1 cellular context compared by ENCODE assay signal in the genomic region with DNA sequence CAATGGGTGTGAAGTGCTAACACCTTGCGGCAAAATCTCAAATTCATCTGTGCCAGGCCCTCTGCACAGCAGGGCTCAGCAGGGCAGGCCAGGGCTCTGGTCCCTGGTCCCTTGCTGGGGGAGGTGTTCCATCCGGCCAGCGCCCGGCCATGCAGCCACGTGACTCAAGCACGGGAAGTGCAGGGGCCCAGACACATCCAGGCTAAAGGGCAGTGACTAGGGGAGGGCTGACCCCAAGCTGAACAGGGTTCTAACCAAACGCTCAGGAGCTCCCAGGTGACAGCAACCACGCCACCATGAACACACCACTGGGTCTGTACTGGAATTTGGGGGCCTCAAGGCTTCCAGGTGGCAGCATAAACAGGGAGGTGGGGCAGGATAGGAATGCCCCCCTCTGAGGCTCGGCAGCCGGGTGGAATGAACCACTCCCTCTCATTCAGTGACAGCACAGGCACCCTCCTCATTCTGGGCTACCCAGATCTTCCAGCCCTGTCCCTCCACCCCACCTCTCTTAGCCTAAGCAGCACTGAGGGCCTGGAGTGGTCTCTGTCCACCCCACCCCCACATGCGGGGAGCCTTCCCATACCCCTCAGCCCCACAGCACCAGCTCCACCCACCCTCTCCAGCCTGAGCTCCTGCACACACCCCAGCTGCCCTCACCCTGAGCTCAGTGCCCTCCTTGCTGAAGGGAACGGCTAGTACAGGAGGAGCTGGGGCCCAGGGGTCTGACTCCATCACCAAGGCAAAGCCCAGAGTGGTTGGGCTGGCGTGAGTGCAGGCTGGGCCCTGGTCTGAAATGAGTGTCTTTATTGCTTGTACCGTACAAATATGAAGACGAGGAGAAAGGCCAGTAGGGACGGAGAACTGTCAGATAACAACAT.
TF ChIP-seq lines count a peak whose summit lies in the region.

No MANE protein-coding gene starts in this region.

TF ChIP-seq in K562, 482 proteins besides CTCF, POLR2A, EP300 and RAD21 (continued from another document and continues in another):
- TF ChIP-seq, protein P1, sequence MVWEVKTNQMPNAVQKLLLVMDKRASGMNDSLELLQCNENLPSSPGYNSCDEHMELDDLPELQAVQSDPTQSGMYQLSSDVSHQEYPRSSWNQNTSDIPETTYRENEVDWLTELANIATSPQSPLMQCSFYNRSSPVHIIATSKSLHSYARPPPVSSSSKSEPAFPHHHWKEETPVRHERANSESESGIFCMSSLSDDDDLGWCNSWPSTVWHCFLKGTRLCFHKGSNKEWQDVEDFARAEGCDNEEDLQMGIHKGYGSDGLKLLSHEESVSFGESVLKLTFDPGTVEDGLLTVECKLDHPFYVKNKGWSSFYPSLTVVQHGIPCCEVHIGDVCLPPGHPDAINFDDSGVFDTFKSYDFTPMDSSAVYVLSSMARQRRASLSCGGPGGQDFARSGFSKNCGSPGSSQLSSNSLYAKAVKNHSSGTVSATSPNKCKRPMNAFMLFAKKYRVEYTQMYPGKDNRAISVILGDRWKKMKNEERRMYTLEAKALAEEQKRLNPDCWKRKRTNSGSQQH (CRISPR knock-in tag; IDR thresholded peaks at IDR 0.05), result 0 out of 2 replicates have a peak, but pooled peaks have one; percentile 11
- TF ChIP-seq NRF1 (conservative IDR thresholded peaks at IDR 0.05 in 1 of 2, IDR thresholded peaks at IDR 0.05 in 1 of 2) (0 out of 4 replicates have a peak, but pooled peaks of 1 of the 2 experiments have one; percentile 9), ZKSCAN8 (CRISPR knock-in tag; IDR thresholded peaks at IDR 0.05) (no peak), KDM4B (IDR thresholded peaks at IDR 0.05; ENCODE audit: borderline replicate concordance in 2 of 2, low read depth in 1 of 2) (peak in 1 of 2 experiments; percentile 76; a peak in 1 of 4 replicates), ZNF583 (CRISPR knock-in tag; IDR thresholded peaks at IDR 0.05) (no peak; the same call in 1 of the 2 replicates), SMAD4 (CRISPR knock-in tag; conservative IDR thresholded peaks at IDR 0.05) (peak; percentile 68; the same call in 1 of the 2 replicates), RBFOX2 (IDR thresholded peaks at IDR 0.05; ENCODE audit: low read depth, low read length) (peak; percentile 58), ESRRB (CRISPR knock-in tag; IDR thresholded peaks at IDR 0.05; ENCODE audit: borderline replicate concordance) (no peak), ATF7 (IDR thresholded peaks at IDR 0.05) (peak; percentile 50; the same call in 1 of the 2 replicates), LEF1 (IDR thresholded peaks at IDR 0.05) (peak; percentile 86), BCL6 (CRISPR knock-in tag; IDR thresholded peaks at IDR 0.05) (0 out of 2 replicates have a peak, but pooled peaks have one; percentile 16), RHOXF2B (CRISPR knock-in tag; conservative IDR thresholded peaks at IDR 0.05) (0 out of 2 replicates have a peak, but pooled peaks have one; percentile 8), NCOA1 (IDR thresholded peaks at IDR 0.05; ENCODE audit: low read depth) (0 out of 2 replicates have a peak, but pooled peaks have one; percentile 26), SUPT5H (IDR thresholded peaks at IDR 0.05) (peak; percentile 46; the same call in 1 of the 2 replicates), MED1 (CRISPR knock-in tag; IDR thresholded peaks at IDR 0.05; ENCODE audit: borderline replicate concordance) (no peak), RNF2 (IDR thresholded peaks at IDR 0.05) (peak; percentile 89; the same call in 1 of the 2 replicates), JUND (IDR thresholded peaks at IDR 0.05; ENCODE audit: borderline replicate concordance, low read depth, low read length) (peak; percentile 60; the same call in 1 of the 2 replicates), JUND (tag; IDR thresholded peaks at IDR 0.05; ENCODE audit: borderline replicate concordance, low read depth, low read length) (no peak), NR2C1 (IDR thresholded peaks at IDR 0.05) (peak; percentile 87), NR2C1 (tag; IDR thresholded peaks at IDR 0.05) (peak; percentile 89), RCOR1 (IDR thresholded peaks at IDR 0.05; ENCODE audit: borderline replicate concordance in 1 of 2, low read depth in 2 of 2, low read length in 2 of 2) (peak in 1 of 2 experiments; percentile 66; a peak in 1 of 4 replicates), POLR2B (IDR thresholded peaks at IDR 0.05; ENCODE audit: low read depth, partially characterized antibody) (peak; percentile 36), TOE1 (IDR thresholded peaks at IDR 0.05; ENCODE audit: borderline replicate concordance) (peak; percentile 91), TOE1 (CRISPR knock-in tag; IDR thresholded peaks at IDR 0.05; ENCODE audit: borderline replicate concordance, low read depth) (no peak), POLR2G (IDR thresholded peaks at IDR 0.05; ENCODE audit: low read depth, low read length) (peak; percentile 74), MAZ (CRISPR knock-in tag; conservative IDR thresholded peaks at IDR 0.05 in 1 of 2, IDR thresholded peaks at IDR 0.05 in 1 of 2) (peak in 1 of 2 experiments; percentile 38; a peak in 1 of 4 replicates), OTX1 (CRISPR knock-in tag; IDR thresholded peaks at IDR 0.05) (no peak), ZBED1 (IDR thresholded peaks at IDR 0.05) (0 out of 2 replicates have a peak, but pooled peaks have one; percentile 30), CCNT2 (IDR thresholded peaks at IDR 0.05; ENCODE audit: borderline replicate concordance, extremely low read depth, insufficient read length, low read depth, low read length) (peak; percentile 41), CREM (IDR thresholded peaks at IDR 0.05; ENCODE audit: low read depth) (peak; percentile 50; the same call in 1 of the 2 replicates), SPI1 (IDR thresholded peaks at IDR 0.05; ENCODE audit: borderline replicate concordance, low read depth, low read length) (peak; percentile 57; the same call in 1 of the 2 replicates), NFRKB (IDR thresholded peaks at IDR 0.05; ENCODE audit: low read depth) (peak; percentile 26; the same call in 1 of the 2 replicates), NR4A1 (CRISPR knock-in tag; IDR thresholded peaks at IDR 0.05) (no peak), NR4A1 (tag; IDR thresholded peaks at IDR 0.05) (no peak), GABPB1 (CRISPR knock-in tag; IDR thresholded peaks at IDR 0.05) (peak; percentile 70; the same call in 1 of the 2 replicates), CREB1 (IDR thresholded peaks at IDR 0.05) (no peak), CREB1 (CRISPR knock-in tag; IDR thresholded peaks at IDR 0.05) (no peak)
- TF ChIP-seq, protein P2, sequence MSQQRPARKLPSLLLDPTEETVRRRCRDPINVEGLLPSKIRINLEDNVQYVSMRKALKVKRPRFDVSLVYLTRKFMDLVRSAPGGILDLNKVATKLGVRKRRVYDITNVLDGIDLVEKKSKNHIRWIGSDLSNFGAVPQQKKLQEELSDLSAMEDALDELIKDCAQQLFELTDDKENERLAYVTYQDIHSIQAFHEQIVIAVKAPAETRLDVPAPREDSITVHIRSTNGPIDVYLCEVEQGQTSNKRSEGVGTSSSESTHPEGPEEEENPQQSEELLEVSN (IDR thresholded peaks at IDR 0.05; ENCODE audit: borderline replicate concordance in 1 of 2, extremely low read depth in 1 of 2, insufficient read depth in 1 of 2, insufficient read length in 1 of 2, low read depth in 1 of 2, low read length in 1 of 2, poor library complexity in 1 of 2, severe bottlenecking in 1 of 2), result peak in 1 of 2 experiments; percentile 52
- TF ChIP-seq, protein P3, sequence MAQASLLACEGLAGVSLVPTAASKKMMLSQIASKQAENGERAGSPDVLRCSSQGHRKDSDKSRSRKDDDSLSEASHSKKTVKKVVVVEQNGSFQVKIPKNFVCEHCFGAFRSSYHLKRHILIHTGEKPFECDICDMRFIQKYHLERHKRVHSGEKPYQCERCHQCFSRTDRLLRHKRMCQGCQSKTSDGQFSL (CRISPR knock-in tag; IDR thresholded peaks at IDR 0.05), result 0 out of 2 replicates have a peak, but pooled peaks have one; percentile 23
- TF ChIP-seq, protein P3 (tag; IDR thresholded peaks at IDR 0.05), result no peak
- TF ChIP-seq, protein P4, sequence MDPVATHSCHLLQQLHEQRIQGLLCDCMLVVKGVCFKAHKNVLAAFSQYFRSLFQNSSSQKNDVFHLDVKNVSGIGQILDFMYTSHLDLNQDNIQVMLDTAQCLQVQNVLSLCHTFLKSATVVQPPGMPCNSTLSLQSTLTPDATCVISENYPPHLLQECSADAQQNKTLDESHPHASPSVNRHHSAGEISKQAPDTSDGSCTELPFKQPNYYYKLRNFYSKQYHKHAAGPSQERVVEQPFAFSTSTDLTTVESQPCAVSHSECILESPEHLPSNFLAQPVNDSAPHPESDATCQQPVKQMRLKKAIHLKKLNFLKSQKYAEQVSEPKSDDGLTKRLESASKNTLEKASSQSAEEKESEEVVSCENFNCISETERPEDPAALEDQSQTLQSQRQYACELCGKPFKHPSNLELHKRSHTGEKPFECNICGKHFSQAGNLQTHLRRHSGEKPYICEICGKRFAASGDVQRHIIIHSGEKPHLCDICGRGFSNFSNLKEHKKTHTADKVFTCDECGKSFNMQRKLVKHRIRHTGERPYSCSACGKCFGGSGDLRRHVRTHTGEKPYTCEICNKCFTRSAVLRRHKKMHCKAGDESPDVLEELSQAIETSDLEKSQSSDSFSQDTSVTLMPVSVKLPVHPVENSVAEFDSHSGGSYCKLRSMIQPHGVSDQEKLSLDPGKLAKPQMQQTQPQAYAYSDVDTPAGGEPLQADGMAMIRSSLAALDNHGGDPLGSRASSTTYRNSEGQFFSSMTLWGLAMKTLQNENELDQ (CRISPR knock-in tag; IDR thresholded peaks at IDR 0.05; ENCODE audit: borderline replicate concordance), result no peak
- TF ChIP-seq, protein P5, sequence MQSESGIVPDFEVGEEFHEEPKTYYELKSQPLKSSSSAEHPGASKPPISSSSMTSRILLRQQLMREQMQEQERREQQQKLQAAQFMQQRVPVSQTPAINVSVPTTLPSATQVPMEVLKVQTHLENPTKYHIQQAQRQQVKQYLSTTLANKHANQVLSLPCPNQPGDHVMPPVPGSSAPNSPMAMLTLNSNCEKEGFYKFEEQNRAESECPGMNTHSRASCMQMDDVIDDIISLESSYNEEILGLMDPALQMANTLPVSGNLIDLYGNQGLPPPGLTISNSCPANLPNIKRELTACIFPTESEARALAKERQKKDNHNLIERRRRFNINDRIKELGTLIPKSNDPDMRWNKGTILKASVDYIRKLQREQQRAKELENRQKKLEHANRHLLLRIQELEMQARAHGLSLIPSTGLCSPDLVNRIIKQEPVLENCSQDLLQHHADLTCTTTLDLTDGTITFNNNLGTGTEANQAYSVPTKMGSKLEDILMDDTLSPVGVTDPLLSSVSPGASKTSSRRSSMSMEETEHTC (IDR thresholded peaks at IDR 0.05), result peak; percentile 73; the same call in 1 of the 2 replicates
- TF ChIP-seq, protein P6, sequence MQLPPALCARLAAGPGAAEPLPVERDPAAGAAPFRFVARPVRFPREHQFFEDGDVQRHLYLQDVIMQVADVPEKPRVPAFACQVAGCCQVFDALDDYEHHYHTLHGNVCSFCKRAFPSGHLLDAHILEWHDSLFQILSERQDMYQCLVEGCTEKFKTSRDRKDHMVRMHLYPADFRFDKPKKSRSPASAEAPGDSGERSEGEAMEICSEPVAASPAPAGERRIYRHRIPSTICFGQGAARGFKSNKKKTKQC (CRISPR knock-in tag; IDR thresholded peaks at IDR 0.05), result 0 out of 2 replicates have a peak, but pooled peaks have one; percentile 33
- TF ChIP-seq, protein P7, sequence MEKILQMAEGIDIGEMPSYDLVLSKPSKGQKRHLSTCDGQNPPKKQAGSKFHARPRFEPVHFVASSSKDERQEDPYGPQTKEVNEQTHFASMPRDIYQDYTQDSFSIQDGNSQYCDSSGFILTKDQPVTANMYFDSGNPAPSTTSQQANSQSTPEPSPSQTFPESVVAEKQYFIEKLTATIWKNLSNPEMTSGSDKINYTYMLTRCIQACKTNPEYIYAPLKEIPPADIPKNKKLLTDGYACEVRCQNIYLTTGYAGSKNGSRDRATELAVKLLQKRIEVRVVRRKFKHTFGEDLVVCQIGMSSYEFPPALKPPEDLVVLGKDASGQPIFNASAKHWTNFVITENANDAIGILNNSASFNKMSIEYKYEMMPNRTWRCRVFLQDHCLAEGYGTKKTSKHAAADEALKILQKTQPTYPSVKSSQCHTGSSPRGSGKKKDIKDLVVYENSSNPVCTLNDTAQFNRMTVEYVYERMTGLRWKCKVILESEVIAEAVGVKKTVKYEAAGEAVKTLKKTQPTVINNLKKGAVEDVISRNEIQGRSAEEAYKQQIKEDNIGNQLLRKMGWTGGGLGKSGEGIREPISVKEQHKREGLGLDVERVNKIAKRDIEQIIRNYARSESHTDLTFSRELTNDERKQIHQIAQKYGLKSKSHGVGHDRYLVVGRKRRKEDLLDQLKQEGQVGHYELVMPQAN (IDR thresholded peaks at IDR 0.05; ENCODE audit: borderline replicate concordance), result peak; percentile 56; the same call in 1 of the 2 replicates
- TF ChIP-seq, protein P8, sequence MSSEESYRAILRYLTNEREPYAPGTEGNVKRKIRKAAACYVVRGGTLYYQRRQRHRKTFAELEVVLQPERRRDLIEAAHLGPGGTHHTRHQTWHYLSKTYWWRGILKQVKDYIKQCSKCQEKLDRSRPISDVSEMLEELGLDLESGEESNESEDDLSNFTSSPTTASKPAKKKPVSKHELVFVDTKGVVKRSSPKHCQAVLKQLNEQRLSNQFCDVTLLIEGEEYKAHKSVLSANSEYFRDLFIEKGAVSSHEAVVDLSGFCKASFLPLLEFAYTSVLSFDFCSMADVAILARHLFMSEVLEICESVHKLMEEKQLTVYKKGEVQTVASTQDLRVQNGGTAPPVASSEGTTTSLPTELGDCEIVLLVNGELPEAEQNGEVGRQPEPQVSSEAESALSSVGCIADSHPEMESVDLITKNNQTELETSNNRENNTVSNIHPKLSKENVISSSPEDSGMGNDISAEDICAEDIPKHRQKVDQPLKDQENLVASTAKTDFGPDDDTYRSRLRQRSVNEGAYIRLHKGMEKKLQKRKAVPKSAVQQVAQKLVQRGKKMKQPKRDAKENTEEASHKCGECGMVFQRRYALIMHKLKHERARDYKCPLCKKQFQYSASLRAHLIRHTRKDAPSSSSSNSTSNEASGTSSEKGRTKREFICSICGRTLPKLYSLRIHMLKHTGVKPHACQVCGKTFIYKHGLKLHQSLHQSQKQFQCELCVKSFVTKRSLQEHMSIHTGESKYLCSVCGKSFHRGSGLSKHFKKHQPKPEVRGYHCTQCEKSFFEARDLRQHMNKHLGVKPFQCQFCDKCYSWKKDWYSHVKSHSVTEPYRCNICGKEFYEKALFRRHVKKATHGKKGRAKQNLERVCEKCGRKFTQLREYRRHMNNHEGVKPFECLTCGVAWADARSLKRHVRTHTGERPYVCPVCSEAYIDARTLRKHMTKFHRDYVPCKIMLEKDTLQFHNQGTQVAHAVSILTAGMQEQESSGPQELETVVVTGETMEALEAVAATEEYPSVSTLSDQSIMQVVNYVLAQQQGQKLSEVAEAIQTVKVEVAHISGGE (CRISPR knock-in tag; IDR thresholded peaks at IDR 0.05), result peak in 1 of 3 experiments; percentile 62; a peak in 2 of 6 replicates
- TF ChIP-seq, protein P9, sequence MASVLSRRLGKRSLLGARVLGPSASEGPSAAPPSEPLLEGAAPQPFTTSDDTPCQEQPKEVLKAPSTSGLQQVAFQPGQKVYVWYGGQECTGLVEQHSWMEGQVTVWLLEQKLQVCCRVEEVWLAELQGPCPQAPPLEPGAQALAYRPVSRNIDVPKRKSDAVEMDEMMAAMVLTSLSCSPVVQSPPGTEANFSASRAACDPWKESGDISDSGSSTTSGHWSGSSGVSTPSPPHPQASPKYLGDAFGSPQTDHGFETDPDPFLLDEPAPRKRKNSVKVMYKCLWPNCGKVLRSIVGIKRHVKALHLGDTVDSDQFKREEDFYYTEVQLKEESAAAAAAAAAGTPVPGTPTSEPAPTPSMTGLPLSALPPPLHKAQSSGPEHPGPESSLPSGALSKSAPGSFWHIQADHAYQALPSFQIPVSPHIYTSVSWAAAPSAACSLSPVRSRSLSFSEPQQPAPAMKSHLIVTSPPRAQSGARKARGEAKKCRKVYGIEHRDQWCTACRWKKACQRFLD (CRISPR knock-in tag; IDR thresholded peaks at IDR 0.05), result peak; percentile 69; the same call in 1 of the 2 replicates
